Comparison of ENCODE assay signal across 1 cellular context in the genomic region with DNA sequence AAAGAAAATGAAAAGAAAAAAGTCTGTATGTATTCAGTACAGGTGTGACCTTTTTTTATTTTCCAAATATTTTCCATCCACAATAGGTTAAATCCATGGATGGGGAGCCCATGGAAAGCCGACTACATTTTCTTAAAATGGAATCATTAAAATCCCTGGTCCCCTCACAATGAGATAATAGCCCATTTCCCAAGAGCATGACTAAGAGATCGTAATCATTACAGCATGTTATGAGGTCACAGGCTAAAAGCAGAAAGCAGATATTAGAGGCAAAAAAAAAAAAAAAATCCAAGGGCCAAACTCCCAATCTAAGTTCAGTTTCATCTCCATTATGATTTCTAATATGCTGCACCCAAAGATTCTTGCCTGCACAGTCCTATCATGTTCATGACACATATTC.
TF ChIP-seq lines count a peak whose summit lies in the region.

No MANE protein-coding gene starts in this region.

TF ChIP-seq in K562, 482 proteins besides CTCF, POLR2A, EP300 and RAD21 (continued from another document and continues in another):
- TF ChIP-seq, protein P1, sequence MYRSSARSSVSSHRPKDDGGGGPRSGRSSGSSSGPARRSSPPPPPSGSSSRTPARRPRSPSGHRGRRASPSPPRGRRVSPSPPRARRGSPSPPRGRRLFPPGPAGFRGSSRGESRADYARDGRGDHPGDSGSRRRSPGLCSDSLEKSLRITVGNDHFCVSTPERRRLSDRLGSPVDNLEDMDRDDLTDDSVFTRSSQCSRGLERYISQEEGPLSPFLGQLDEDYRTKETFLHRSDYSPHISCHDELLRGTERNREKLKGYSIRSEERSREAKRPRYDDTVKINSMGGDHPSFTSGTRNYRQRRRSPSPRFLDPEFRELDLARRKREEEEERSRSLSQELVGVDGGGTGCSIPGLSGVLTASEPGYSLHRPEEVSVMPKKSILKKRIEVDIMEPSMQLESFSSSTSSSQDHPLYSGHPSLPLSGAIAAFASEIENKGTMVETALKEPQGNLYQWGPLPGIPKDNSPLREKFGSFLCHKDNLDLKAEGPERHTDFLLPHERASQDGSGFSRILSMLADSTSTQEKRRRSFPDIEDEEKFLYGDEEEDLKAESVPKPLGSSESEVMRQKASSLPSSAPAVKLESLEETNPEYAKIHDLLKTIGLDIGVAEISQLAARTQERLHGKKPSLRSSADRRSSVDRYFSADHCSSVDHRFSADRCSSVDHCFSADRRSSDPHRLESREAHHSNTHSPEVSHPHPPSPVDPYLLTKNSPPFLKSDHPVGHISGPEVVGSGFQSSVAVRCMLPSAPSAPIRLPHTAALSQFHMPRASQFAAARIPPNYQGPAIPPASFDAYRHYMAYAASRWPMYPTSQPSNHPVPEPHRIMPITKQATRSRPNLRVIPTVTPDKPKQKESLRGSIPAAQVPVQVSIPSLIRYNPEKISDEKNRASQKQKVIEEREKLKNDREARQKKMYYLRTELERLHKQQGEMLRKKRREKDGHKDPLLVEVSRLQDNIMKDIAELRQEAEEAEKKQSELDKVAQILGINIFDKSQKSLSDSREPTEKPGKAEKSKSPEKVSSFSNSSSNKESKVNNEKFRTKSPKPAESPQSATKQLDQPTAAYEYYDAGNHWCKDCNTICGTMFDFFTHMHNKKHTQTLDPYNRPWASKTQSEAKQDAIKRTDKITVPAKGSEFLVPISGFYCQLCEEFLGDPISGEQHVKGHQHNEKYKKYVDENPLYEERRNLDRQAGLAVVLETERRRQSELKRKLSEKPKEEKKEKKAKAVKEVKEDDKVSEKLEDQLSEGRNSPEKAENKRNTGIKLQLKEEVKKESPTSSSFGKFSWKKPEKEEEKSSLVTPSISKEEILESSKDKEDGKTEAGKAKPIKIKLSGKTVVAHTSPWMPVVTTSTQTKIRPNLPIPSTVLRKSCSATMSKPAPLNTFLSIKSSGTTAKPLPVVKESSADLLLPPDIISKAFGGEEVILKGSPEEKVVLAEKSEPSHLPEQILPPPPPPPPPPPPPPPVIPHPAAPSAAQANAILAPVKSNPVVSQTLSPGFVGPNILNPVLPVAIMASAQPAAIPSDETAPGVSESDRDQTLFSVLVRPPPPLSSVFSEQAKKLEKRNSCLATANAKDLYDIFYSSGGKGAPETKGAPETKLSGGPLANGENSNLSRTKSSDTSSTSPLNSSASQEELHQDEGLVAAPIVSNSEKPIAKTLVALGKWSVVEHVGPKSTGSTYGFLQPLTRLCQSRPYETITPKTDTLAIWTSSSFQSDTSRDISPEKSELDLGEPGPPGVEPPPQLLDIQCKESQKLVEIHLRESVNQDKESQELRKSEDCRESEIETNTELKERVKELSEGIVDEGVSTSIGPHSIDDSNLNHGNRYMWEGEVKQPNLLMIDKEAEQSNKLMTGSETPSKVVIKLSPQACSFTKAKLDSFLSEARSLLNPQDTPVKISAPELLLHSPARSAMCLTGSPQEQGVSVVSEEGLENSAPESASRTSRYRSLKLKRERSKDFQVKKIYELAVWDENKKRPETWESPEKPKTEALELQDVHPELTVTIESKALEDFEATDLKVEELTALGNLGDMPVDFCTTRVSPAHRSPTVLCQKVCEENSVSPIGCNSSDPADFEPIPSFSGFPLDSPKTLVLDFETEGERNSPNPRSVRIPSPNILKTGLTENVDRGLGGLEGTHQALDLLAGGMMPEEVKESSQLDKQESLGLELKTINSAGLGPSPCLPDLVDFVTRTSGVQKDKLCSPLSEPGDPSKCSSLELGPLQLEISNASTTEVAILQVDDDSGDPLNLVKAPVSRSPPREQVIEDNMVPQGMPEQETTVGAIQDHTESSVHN (IDR thresholded peaks at IDR 0.05; ENCODE audit: borderline replicate concordance in 1 of 2, low read depth in 1 of 2) = peak in 1 of 2 experiments; percentile 78; a peak in 2 of 4 replicates
- TF ChIP-seq, protein P2, sequence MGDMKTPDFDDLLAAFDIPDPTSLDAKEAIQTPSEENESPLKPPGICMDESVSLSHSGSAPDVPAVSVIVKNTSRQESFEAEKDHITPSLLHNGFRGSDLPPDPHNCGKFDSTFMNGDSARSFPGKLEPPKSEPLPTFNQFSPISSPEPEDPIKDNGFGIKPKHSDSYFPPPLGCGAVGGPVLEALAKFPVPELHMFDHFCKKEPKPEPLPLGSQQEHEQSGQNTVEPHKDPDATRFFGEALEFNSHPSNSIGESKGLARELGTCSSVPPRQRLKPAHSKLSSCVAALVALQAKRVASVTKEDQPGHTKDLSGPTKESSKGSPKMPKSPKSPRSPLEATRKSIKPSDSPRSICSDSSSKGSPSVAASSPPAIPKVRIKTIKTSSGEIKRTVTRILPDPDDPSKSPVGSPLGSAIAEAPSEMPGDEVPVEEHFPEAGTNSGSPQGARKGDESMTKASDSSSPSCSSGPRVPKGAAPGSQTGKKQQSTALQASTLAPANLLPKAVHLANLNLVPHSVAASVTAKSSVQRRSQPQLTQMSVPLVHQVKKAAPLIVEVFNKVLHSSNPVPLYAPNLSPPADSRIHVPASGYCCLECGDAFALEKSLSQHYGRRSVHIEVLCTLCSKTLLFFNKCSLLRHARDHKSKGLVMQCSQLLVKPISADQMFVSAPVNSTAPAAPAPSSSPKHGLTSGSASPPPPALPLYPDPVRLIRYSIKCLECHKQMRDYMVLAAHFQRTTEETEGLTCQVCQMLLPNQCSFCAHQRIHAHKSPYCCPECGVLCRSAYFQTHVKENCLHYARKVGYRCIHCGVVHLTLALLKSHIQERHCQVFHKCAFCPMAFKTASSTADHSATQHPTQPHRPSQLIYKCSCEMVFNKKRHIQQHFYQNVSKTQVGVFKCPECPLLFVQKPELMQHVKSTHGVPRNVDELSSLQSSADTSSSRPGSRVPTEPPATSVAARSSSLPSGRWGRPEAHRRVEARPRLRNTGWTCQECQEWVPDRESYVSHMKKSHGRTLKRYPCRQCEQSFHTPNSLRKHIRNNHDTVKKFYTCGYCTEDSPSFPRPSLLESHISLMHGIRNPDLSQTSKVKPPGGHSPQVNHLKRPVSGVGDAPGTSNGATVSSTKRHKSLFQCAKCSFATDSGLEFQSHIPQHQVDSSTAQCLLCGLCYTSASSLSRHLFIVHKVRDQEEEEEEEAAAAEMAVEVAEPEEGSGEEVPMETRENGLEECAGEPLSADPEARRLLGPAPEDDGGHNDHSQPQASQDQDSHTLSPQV (IDR thresholded peaks at IDR 0.05) = no peak
- TF ChIP-seq NCOA2 (IDR thresholded peaks at IDR 0.05; ENCODE audit: partially characterized antibody in 2 of 2) (no peak), NBN (IDR thresholded peaks at IDR 0.05; ENCODE audit: low read depth) (peak; percentile 71; the same call in 1 of the 2 replicates), FOS (IDR thresholded peaks at IDR 0.05; ENCODE audit: extremely low read depth, insufficient read length) (peak; percentile 32), ZKSCAN8 (CRISPR knock-in tag; IDR thresholded peaks at IDR 0.05) (no peak), TEAD4 (IDR thresholded peaks at IDR 0.05; ENCODE audit: low read length) (peak; percentile 27; the same call in 1 of the 2 replicates), TEAD4 (CRISPR knock-in tag; IDR thresholded peaks at IDR 0.05; ENCODE audit: borderline replicate concordance) (no peak), ZNF668 (CRISPR knock-in tag; IDR thresholded peaks at IDR 0.05) (no peak), SMAD1 (IDR thresholded peaks at IDR 0.05; ENCODE audit: low read depth, low read length, partially characterized antibody) (no peak), SMAD3 (CRISPR knock-in tag; conservative IDR thresholded peaks at IDR 0.05) (no peak), ARNT (IDR thresholded peaks at IDR 0.05) (0 out of 4 replicates have a peak, but pooled peaks of 1 of the 2 experiments have one; percentile 40), BACH1 (tag; IDR thresholded peaks at IDR 0.05) (peak; percentile 45; the same call in 1 of the 2 replicates), ZEB2 (IDR thresholded peaks at IDR 0.05) (peak; percentile 72; the same call in 1 of the 2 replicates), ZNF175 (CRISPR knock-in tag; IDR thresholded peaks at IDR 0.05; ENCODE audit: low read depth) (0 out of 2 replicates have a peak, but pooled peaks have one; percentile 45), NFRKB (IDR thresholded peaks at IDR 0.05; ENCODE audit: low read depth) (no peak), KAT7 (CRISPR knock-in tag; IDR thresholded peaks at IDR 0.05; ENCODE audit: borderline replicate concordance) (no peak), SMARCC2 (IDR thresholded peaks at IDR 0.05; ENCODE audit: low read depth) (peak; percentile 88; the same call in 1 of the 2 replicates), ELF4 (CRISPR knock-in tag; IDR thresholded peaks at IDR 0.05) (no peak), C11orf30 (IDR thresholded peaks at IDR 0.05; ENCODE audit: low read depth) (peak; percentile 28; the same call in 1 of the 2 replicates), KAT8 (IDR thresholded peaks at IDR 0.05; ENCODE audit: low read depth) (no peak), JUND (IDR thresholded peaks at IDR 0.05; ENCODE audit: borderline replicate concordance, low read depth, low read length) (peak; percentile 97), JUND (tag; IDR thresholded peaks at IDR 0.05; ENCODE audit: borderline replicate concordance, low read depth, low read length) (peak; percentile 96), MTA1 (IDR thresholded peaks at IDR 0.05; ENCODE audit: borderline replicate concordance) (peak; percentile 69; the same call in 1 of the 2 replicates), HLTF (IDR thresholded peaks at IDR 0.05) (no peak), POLR2H (tag; IDR thresholded peaks at IDR 0.05; ENCODE audit: low read depth) (peak; percentile 52; the same call in 1 of the 2 replicates), ATF7 (IDR thresholded peaks at IDR 0.05) (peak; percentile 95), ZNF324 (CRISPR knock-in tag; IDR thresholded peaks at IDR 0.05) (no peak), GTF2F1 (IDR thresholded peaks at IDR 0.05; ENCODE audit: low read depth, low read length) (no peak), ZNF316 (IDR thresholded peaks at IDR 0.05) (peak; percentile 17; the same call in 1 of the 2 replicates), SOX6 (IDR thresholded peaks at IDR 0.05) (peak; percentile 67; the same call in 1 of the 2 replicates), HDAC3 (IDR thresholded peaks at IDR 0.05; ENCODE audit: borderline replicate concordance, partially characterized antibody) (no peak)
- TF ChIP-seq, protein P3, sequence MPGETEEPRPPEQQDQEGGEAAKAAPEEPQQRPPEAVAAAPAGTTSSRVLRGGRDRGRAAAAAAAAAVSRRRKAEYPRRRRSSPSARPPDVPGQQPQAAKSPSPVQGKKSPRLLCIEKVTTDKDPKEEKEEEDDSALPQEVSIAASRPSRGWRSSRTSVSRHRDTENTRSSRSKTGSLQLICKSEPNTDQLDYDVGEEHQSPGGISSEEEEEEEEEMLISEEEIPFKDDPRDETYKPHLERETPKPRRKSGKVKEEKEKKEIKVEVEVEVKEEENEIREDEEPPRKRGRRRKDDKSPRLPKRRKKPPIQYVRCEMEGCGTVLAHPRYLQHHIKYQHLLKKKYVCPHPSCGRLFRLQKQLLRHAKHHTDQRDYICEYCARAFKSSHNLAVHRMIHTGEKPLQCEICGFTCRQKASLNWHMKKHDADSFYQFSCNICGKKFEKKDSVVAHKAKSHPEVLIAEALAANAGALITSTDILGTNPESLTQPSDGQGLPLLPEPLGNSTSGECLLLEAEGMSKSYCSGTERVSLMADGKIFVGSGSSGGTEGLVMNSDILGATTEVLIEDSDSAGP (CRISPR knock-in tag; IDR thresholded peaks at IDR 0.05) = no peak
- TF ChIP-seq, protein P4, sequence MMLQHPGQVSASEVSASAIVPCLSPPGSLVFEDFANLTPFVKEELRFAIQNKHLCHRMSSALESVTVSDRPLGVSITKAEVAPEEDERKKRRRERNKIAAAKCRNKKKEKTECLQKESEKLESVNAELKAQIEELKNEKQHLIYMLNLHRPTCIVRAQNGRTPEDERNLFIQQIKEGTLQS (IDR thresholded peaks at IDR 0.05) = peak; percentile 96
- TF ChIP-seq, protein P4 (CRISPR knock-in tag; conservative IDR thresholded peaks at IDR 0.05) = peak; percentile 53; the same call in 1 of the 2 replicates
- TF ChIP-seq, protein P5, sequence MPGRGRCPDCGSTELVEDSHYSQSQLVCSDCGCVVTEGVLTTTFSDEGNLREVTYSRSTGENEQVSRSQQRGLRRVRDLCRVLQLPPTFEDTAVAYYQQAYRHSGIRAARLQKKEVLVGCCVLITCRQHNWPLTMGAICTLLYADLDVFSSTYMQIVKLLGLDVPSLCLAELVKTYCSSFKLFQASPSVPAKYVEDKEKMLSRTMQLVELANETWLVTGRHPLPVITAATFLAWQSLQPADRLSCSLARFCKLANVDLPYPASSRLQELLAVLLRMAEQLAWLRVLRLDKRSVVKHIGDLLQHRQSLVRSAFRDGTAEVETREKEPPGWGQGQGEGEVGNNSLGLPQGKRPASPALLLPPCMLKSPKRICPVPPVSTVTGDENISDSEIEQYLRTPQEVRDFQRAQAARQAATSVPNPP (IDR thresholded peaks at IDR 0.05; ENCODE audit: borderline replicate concordance, insufficient read depth, insufficient read length) = no peak
- TF ChIP-seq, protein P6, sequence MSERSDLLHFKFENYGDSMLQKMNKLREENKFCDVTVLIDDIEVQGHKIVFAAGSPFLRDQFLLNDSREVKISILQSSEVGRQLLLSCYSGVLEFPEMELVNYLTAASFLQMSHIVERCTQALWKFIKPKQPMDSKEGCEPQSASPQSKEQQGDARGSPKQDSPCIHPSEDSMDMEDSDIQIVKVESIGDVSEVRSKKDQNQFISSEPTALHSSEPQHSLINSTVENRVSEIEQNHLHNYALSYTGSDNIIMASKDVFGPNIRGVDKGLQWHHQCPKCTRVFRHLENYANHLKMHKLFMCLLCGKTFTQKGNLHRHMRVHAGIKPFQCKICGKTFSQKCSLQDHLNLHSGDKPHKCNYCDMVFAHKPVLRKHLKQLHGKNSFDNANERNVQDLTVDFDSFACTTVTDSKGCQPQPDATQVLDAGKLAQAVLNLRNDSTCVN (CRISPR knock-in tag; IDR thresholded peaks at IDR 0.05) = no peak
- TF ChIP-seq, protein P7, sequence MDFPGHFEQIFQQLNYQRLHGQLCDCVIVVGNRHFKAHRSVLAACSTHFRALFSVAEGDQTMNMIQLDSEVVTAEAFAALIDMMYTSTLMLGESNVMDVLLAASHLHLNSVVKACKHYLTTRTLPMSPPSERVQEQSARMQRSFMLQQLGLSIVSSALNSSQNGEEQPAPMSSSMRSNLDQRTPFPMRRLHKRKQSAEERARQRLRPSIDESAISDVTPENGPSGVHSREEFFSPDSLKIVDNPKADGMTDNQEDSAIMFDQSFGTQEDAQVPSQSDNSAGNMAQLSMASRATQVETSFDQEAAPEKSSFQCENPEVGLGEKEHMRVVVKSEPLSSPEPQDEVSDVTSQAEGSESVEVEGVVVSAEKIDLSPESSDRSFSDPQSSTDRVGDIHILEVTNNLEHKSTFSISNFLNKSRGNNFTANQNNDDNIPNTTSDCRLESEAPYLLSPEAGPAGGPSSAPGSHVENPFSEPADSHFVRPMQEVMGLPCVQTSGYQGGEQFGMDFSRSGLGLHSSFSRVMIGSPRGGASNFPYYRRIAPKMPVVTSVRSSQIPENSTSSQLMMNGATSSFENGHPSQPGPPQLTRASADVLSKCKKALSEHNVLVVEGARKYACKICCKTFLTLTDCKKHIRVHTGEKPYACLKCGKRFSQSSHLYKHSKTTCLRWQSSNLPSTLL (IDR thresholded peaks at IDR 0.05) = no peak
- TF ChIP-seq, protein P8, sequence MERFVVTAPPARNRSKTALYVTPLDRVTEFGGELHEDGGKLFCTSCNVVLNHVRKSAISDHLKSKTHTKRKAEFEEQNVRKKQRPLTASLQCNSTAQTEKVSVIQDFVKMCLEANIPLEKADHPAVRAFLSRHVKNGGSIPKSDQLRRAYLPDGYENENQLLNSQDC (CRISPR knock-in tag; IDR thresholded peaks at IDR 0.05) = no peak
- TF ChIP-seq, protein P9, sequence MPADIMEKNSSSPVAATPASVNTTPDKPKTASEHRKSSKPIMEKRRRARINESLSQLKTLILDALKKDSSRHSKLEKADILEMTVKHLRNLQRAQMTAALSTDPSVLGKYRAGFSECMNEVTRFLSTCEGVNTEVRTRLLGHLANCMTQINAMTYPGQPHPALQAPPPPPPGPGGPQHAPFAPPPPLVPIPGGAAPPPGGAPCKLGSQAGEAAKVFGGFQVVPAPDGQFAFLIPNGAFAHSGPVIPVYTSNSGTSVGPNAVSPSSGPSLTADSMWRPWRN (IDR thresholded peaks at IDR 0.05; ENCODE audit: low read depth) = no peak
